In genomic region chr9:21626493-21626892, GRCh38 we compare ENCODE assay signal across 16 cellular contexts.
DNase-seq lines count a peak whose midpoint lies in the region; ATAC-seq, FAIRE-seq and TF ChIP-seq lines count a peak whose summit lies in the region.
"Had no signal": no experiment of that assay in that cellular context is flagged by ENCODE, and none has a peak within 500 bp of the region (broad histone marks: within the 10 kb centered on the region; RNA-seq: fewer than 3 reads in every experiment).

No MANE protein-coding gene starts in this region.

- no peaks in the 10 kb centered on the region for H3K27me3 Mint-ChIP-seq in activated CD4-positive, alpha-beta T cell treated with anti-CD3 and anti-CD28 coated beads for 36 hours
- H3K27me3 Mint-ChIP-seq in stimulated activated naive CD8-positive, alpha-beta T cell treated with anti-CD3 and anti-CD28 coated beads, Interleukin-15, Interleukin-2, amounts not matched to agents 100 ng/mL and 50 ng/mL, for 24 hours, result peaks cover 3% of the 10 kb centered on the region

- POLR2A ChIA-PET in activated CD4-positive, alpha-beta T cell treated with anti-CD3 and anti-CD28 coated beads for 36 hours (lab: Charles Lee), result no interaction called here

- intact Hi-C loops in activated CD4-positive, alpha-beta T cell treated with anti-CD3 and anti-CD28 coated beads for 36 hours (cut with DNase I, micrococcal nuclease), result loop anchor here in 1 of 2 experiments (5.0 kb wide), 1 partner anchor 49 kb away; no protein-coding TSS in a partner anchor

- H3K9me3 Mint-ChIP-seq in activated CD4-positive, alpha-beta T cell treated with anti-CD3 and anti-CD28 coated beads for 36 hours (ENCODE audit: low read depth), result peaks cover 9% of the 10 kb centered on the region
- H3K9me3 Mint-ChIP-seq in stimulated activated naive CD8-positive, alpha-beta T cell treated with anti-CD3 and anti-CD28 coated beads, Interleukin-15, Interleukin-2, amounts not matched to agents 100 ng/mL and 50 ng/mL, for 24 hours, result peaks cover 14% of the 10 kb centered on the region
- H3K9me3 Mint-ChIP-seq: HFFc6 had no signal

- H3K4me3 ChIP-seq in bronchial epithelial cell (ENCODE audit: low read depth, low read length), result no peak overlapping the region

- H3K4me3 Mint-ChIP-seq in activated CD4-positive, alpha-beta T cell treated with anti-CD3 and anti-CD28 coated beads for 36 hours, result no peak overlapping the region
- peak overlapping the region; percentile 2 for H3K4me3 Mint-ChIP-seq in stimulated activated naive CD8-positive, alpha-beta T cell treated with anti-CD3 and anti-CD28 coated beads, Interleukin-15, Interleukin-2, amounts not matched to agents 100 ng/mL and 50 ng/mL, for 24 hours
- H3K4me3 Mint-ChIP-seq: CD14-positive monocyte; CD8-positive, alpha-beta T cell; HFFc6 had no signal

- no peak overlapping the region for H3K27ac Mint-ChIP-seq in activated CD4-positive, alpha-beta T cell treated with anti-CD3 and anti-CD28 coated beads for 36 hours
- no peak overlapping the region for H3K27ac Mint-ChIP-seq in stimulated activated naive CD8-positive, alpha-beta T cell treated with anti-CD3 and anti-CD28 coated beads, Interleukin-15, Interleukin-2, amounts not matched to agents 100 ng/mL and 50 ng/mL, for 24 hours
- H3K27ac Mint-ChIP-seq: CD14-positive monocyte; CD8-positive, alpha-beta T cell; HFFc6 had no signal

- ATAC-seq in activated CD4-positive, alpha-beta T cell treated with anti-CD3 and anti-CD28 coated beads for 36 hours, result peak; percentile 58
- ATAC-seq: CD8-positive, alpha-beta T cell; HepG2 had no signal

- no peaks in the 10 kb centered on the region for H3K36me3 ChIP-seq in bronchial epithelial cell (ENCODE audit: control insufficient read depth, insufficient read depth, low read length)

- H3K4me1 Mint-ChIP-seq in activated CD4-positive, alpha-beta T cell treated with anti-CD3 and anti-CD28 coated beads for 36 hours, result peaks cover 27% of the 10 kb centered on the region
- H3K4me1 Mint-ChIP-seq in stimulated activated naive CD8-positive, alpha-beta T cell treated with anti-CD3 and anti-CD28 coated beads, Interleukin-15, Interleukin-2, amounts not matched to agents 100 ng/mL and 50 ng/mL, for 24 hours (ENCODE audit: low read depth), result peaks cover 50% of the 10 kb centered on the region
- H3K4me1 Mint-ChIP-seq: CD14-positive monocyte had no signal

- FAIRE-seq in bronchial epithelial cell (lab: Jason Lieb, UNC), result peak; percentile 13
- FAIRE-seq: HepG2, HTR-8/SVneo had no signal

- CTCF ChIA-PET in activated CD4-positive, alpha-beta T cell treated with anti-CD3 and anti-CD28 coated beads for 36 hours (lab: Charles Lee), result interaction anchor here (0.6 kb wide), 1 partner anchor 9 kb away, joined by 3 read pairs; no protein-coding TSS in a partner anchor

- H3K36me3 Mint-ChIP-seq in activated CD4-positive, alpha-beta T cell treated with anti-CD3 and anti-CD28 coated beads for 36 hours (ENCODE audit: low read depth), result peaks cover 4% of the 10 kb centered on the region
- H3K36me3 Mint-ChIP-seq in stimulated activated naive CD8-positive, alpha-beta T cell treated with anti-CD3 and anti-CD28 coated beads, Interleukin-15, Interleukin-2, amounts not matched to agents 100 ng/mL and 50 ng/mL, for 24 hours (ENCODE audit: low read depth), result peaks cover 10% of the 10 kb centered on the region
- H3K36me3 Mint-ChIP-seq: CD14-positive monocyte; CD8-positive, alpha-beta T cell had no signal

- H3K27me3 ChIP-seq in bronchial epithelial cell (ENCODE audit: control insufficient read depth, insufficient read depth, low read length), result no peaks in the 10 kb centered on the region

- no peak for DNase-seq in activated CD4-positive, alpha-beta T cell treated with anti-CD3 and anti-CD28 coated beads for 36 hours
- DNase-seq in activated CD4-positive, alpha-beta T cell treated with anti-CD3 and anti-CD28 coated beads, Interleukin-2, amount 50 U/mL, for 4 hours, result no peak
- DNase-seq in COLO829 (ENCODE audit: low spot score) (peak; percentile 25), bronchial epithelial cell (ENCODE audit: low read depth) (no peak), GM10266 (ENCODE audit: extremely low spot score) (no peak)
- no peak for DNase-seq in activated CD4-positive, CD25-positive, alpha-beta regulatory T cell (lab: John Stamatoyannopoulos, UW)
- DNase-seq: Caco-2; CD8-positive, alpha-beta T cell; DND-41; GDM1; HCEC 1CT; HFFc6 had no signal

- TF ChIP-seq CTCF in bronchial epithelial cell (IDR thresholded peaks at IDR 0.05; ENCODE audit: insufficient read depth, low read length, severe bottlenecking) (no peak), GM10266 (IDR thresholded peaks at IDR 0.05; ENCODE audit: control insufficient read depth, insufficient read depth, low read depth, missing control alignments) (no peak)
